In genomic region chr15:101121511-101122090, GRCh38 we compare ENCODE assay signal across 8 cellular contexts.
A peak's percentile ranks its signal among the peaks of the same experiment; 100 is the strongest.
DNase-seq lines count a peak whose midpoint lies in the region; ATAC-seq and TF ChIP-seq lines count a peak whose summit lies in the region.

No MANE protein-coding gene starts in this region.

- H3K4me1 ChIP-seq in smooth muscle cell (ENCODE audit: low read depth), result peaks cover 28% of the 10 kb centered on the region

- H3K9me3 Mint-ChIP-seq in brain, result peaks cover 0 to 5% (median 0%) of the 10 kb centered on the region in 5 experiments

- H3K36me3 ChIP-seq in kidney epithelial cell (ENCODE audit: control insufficient read depth, insufficient read depth, low read length) (no peaks in the 10 kb centered on the region), smooth muscle cell (ENCODE audit: low read depth) (no peaks in the 10 kb centered on the region)

- H3K4me3 ChIP-seq in GM12875 (ENCODE audit: low read depth, low read length) (no peak overlapping the region), kidney epithelial cell (ENCODE audit: low read depth, low read length) (no peak overlapping the region), smooth muscle cell (peak overlapping the region; percentile 30)

- peaks cover 5% of the 10 kb centered on the region for H3K27me3 Mint-ChIP-seq in brain

- no peak overlapping the region for H2AFZ ChIP-seq in smooth muscle cell (ENCODE audit: low read depth)

- peak overlapping the region; percentile 85 for H3K4me2 ChIP-seq in smooth muscle cell

- peaks cover 4% of the 10 kb centered on the region for H3K79me2 ChIP-seq in smooth muscle cell (ENCODE audit: low read depth)

- peak overlapping the region; percentile 73 for H3K9ac ChIP-seq in smooth muscle cell (ENCODE audit: low read depth)

- ATAC-seq in HG02798 (IDR thresholded peaks at IDR 0.05; ENCODE audit: poor library complexity, unreplicated experiment), result peak; percentile 70

- H3K4me3 Mint-ChIP-seq in brain, result peak overlapping the region in 2 of 5 experiments; percentile 19 to 46

- peak; percentile 77 for DNase-seq in RPMI7951 (ENCODE audit: low read depth)
- no peak for DNase-seq in kidney epithelial cell (ENCODE audit: low read depth)
- peak; percentile 43 for DNase-seq in smooth muscle cell (lab: John Stamatoyannopoulos, UW; ENCODE audit: unreplicated experiment)
- no peak for DNase-seq in HuH-7.5 (ENCODE audit: low spot score)
- no peak for DNase-seq in NCI-H774 (lab: John Stamatoyannopoulos, UW)

- no peaks in the 10 kb centered on the region for H3K36me3 Mint-ChIP-seq in brain

- peak; percentile 49; the same call in 1 of the 2 replicates for TF ChIP-seq CTCF in GM12875 (IDR thresholded peaks at IDR 0.05; ENCODE audit: borderline replicate concordance, insufficient read depth, low read depth, low read length)
- TF ChIP-seq CTCF in brain (conservative IDR thresholded peaks at IDR 0.05), result no peak
- peak; percentile 56 for TF ChIP-seq CTCF in kidney epithelial cell (IDR thresholded peaks at IDR 0.05; ENCODE audit: insufficient read depth, low read length, poor library complexity, severe bottlenecking)
- TF ChIP-seq CTCF in smooth muscle cell (IDR thresholded peaks at IDR 0.05; ENCODE audit: borderline replicate concordance, insufficient read depth, poor library complexity, severe bottlenecking), result peak; percentile 29

- H3K4me1 Mint-ChIP-seq in brain, result peaks cover 72% of the 10 kb centered on the region

- H3K9me3 ChIP-seq in smooth muscle cell (replicated peaks; ENCODE audit: low read depth), result no peaks in the 10 kb centered on the region

- WGBS in smooth muscle cell (ENCODE audit: low lambda C conversion rate), result 22% methylated on average over 26 of the region's 26 CpGs

- H3K27ac ChIP-seq in smooth muscle cell (ENCODE audit: low read depth), result peak overlapping the region; percentile 92

- peak overlapping the region in 3 of 5 experiments; percentile 41 to 81 (median 76) for H3K27ac Mint-ChIP-seq in brain

- peaks cover 22% of the 10 kb centered on the region for H3F3A ChIP-seq in smooth muscle cell (ENCODE audit: low read depth)

- H3K27me3 ChIP-seq in kidney epithelial cell (ENCODE audit: control insufficient read depth, insufficient read depth, low read length) (no peaks in the 10 kb centered on the region), smooth muscle cell (ENCODE audit: low read depth) (no peaks in the 10 kb centered on the region)

- no peaks in the 10 kb centered on the region for H4K20me1 ChIP-seq in smooth muscle cell (ENCODE audit: low read depth)

Comparison
In these comparisons a context has a peak if more than half of its experiments do, and no peak if none do; other contexts are left out.
1. CTCF ChIP-seq: peak in GM12875 (single experiment), kidney epithelial cell (single experiment) and smooth muscle cell (single experiment); none in brain (0 of 2).
2. DNase-seq: peak in RPMI7951 (single experiment) and smooth muscle cell (single experiment); none in kidney epithelial cell (single experiment), HuH-7.5 (single experiment) and NCI-H774 (single experiment).